21 cellular contexts compared by ENCODE assay signal in the genomic region with DNA sequence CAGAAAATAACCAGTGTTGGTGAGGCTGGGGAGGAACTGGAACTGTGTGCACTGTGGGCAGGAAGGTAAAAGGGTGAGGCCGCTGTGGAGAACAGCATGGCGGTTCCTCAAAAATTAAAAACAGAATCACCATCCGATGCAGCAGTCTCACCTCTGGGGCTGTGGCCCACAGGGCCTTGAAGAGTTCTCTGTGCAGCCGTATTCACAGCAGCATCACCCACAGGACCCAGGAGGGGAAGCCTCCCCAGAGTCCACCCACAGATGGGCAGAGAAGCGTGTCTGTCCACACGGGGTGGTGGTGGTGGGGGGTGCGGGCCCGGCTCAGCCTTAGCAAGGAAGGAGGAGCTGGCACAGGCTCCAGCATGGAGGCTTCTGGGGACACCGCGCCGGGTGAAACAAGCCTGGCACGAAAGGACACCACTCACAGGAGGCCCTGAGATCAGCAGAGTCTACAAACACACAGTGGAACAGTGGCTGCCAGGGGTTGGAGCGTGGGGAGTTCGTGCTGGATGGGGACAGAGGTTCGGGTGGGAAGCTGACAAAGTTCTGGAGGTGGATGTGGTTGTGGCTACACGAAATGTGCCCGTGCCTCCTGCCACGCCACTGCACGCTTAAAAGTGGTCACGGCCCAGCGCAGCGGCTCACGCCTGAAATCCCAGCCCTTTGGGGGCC. TPM values are rescaled to one million over a fixed set of nuclear protein-coding genes. Genes with fewer than 3 reads are reported as not detected.
DNase-seq lines count a peak whose midpoint lies in the region; ATAC-seq, FAIRE-seq and TF ChIP-seq lines count a peak whose summit lies in the region.
"Had no signal": no experiment of that assay in that cellular context is flagged by ENCODE, and none has a peak within 500 bp of the region (broad histone marks: within the 10 kb centered on the region; RNA-seq: fewer than 3 reads in every experiment).

No MANE protein-coding gene starts in this region.

- DNase-seq in heart left ventricle, result peak in 3 of 5 donors; percentile 20 to 57 (median 21)
- no peak for DNase-seq in right atrium auricular region (ENCODE audit: low spot score)
- no peak for DNase-seq in GM19239 (ENCODE audit: insufficient read length, low spot score)
- no peak for DNase-seq in NCI-H82 treated with DMSO at 0.1 percent for 48 hours (lab: John Stamatoyannopoulos, UW; ENCODE audit: unreplicated experiment)
- DNase-seq: activated CD4-positive, alpha-beta memory T cell treated with anti-CD3 and anti-CD28 coated beads for 36 hours; activated CD4-positive, CD25-positive, alpha-beta regulatory T cell; activated naive CD4-positive, alpha-beta T cell treated with anti-CD3 and anti-CD28 coated beads, Interleukin-2, amount 10 ng/mL, durations not matched to agents 7 days and 5 days; activated T-cell treated with anti-CD3 and anti-CD28 coated beads, Interleukin-2, amount 50 U/mL, for 1 hour; CD4-positive, alpha-beta memory T cell; effector CD8-positive, alpha-beta T cell; foreskin melanocyte; Karpas-422; NCI-H1092 treated with DMSO at 0.1 percent for 48 hours; NCI-H2029 treated with DMSO at 0.1 percent for 48 hours; T-helper 9 cell had no signal

- intact Hi-C loops in heart left ventricle (cut with DNase I), result loop anchor here in 9 of 10 donors (2.0 to 5.0 kb wide), 5 partner anchors 48 to 248 kb away; no protein-coding TSS in a partner anchor
- intact Hi-C loops in dendritic cell treated with granulocyte-macrophage colony-stimulating factor and Interleukin-4, amounts not matched to agents 40 ng/mL and 50 ng/mL, for 4 days (cut with micrococcal nuclease), result no loop called here

- H3K27me3 ChIP-seq in heart left ventricle (no peaks in the 10 kb centered on the region), right atrium auricular region (no peaks in the 10 kb centered on the region)
- H3K27me3 ChIP-seq: ascending aorta had no signal

- H3K36me3 ChIP-seq in heart left ventricle (no peaks in the 10 kb centered on the region), right atrium auricular region (no peaks in the 10 kb centered on the region)
- H3K36me3 ChIP-seq: ascending aorta had no signal

- peak overlapping the region; percentile 23 for H3K27ac Mint-ChIP-seq in dendritic cell treated with granulocyte-macrophage colony-stimulating factor and Interleukin-4, amounts not matched to agents 40 ng/mL and 50 ng/mL, for 4 days
- H3K27ac Mint-ChIP-seq in nephron, result peak overlapping the region; percentile 34 to 69 (median 64)
- H3K27ac Mint-ChIP-seq: activated CD4-positive, alpha-beta memory T cell treated with anti-CD3 and anti-CD28 coated beads for 36 hours; activated naive CD4-positive, alpha-beta T cell treated with anti-CD3 and anti-CD28 coated beads, Interleukin-2, amount 10 ng/mL, durations not matched to agents 7 days and 5 days had no signal

- no peaks in the 10 kb centered on the region for H3K27me3 Mint-ChIP-seq in dendritic cell treated with granulocyte-macrophage colony-stimulating factor and Interleukin-4, amounts not matched to agents 40 ng/mL and 50 ng/mL, for 4 days
- H3K27me3 Mint-ChIP-seq in nephron (ENCODE audit: low read depth), result peaks cover 3% of the 10 kb centered on the region
- H3K27me3 Mint-ChIP-seq: activated CD4-positive, alpha-beta memory T cell treated with anti-CD3 and anti-CD28 coated beads for 36 hours; activated naive CD4-positive, alpha-beta T cell treated with anti-CD3 and anti-CD28 coated beads, Interleukin-2, amount 10 ng/mL, durations not matched to agents 7 days and 5 days; CD4-positive, alpha-beta memory T cell had no signal

- H3K4me3 ChIP-seq in heart left ventricle (no peak overlapping the region), right atrium auricular region (no peak overlapping the region)
- H3K4me3 ChIP-seq: ascending aorta, psoas muscle had no signal

- H3K4me1 Mint-ChIP-seq in dendritic cell treated with granulocyte-macrophage colony-stimulating factor and Interleukin-4, amounts not matched to agents 40 ng/mL and 50 ng/mL, for 4 days (ENCODE audit: low read depth), result peaks cover 25% of the 10 kb centered on the region
- peaks cover 21% of the 10 kb centered on the region for H3K4me1 Mint-ChIP-seq in nephron

- H3K27ac ChIP-seq in heart left ventricle (no peak overlapping the region), right atrium auricular region (no peak overlapping the region)
- H3K27ac ChIP-seq: ascending aorta, psoas muscle had no signal

- peaks cover 0 to 15% (median 8%) of the 10 kb centered on the region in 12 donors for H3K4me1 ChIP-seq in heart left ventricle
- peaks cover 0 to 14% of the 10 kb centered on the region in 2 donors for H3K4me1 ChIP-seq in right atrium auricular region
- H3K4me1 ChIP-seq: psoas muscle had no signal

- no peaks in the 10 kb centered on the region for H3K9me3 Mint-ChIP-seq in dendritic cell treated with granulocyte-macrophage colony-stimulating factor and Interleukin-4, amounts not matched to agents 40 ng/mL and 50 ng/mL, for 4 days
- no peaks in the 10 kb centered on the region for H3K9me3 Mint-ChIP-seq in nephron
- H3K9me3 Mint-ChIP-seq: activated CD4-positive, alpha-beta memory T cell treated with anti-CD3 and anti-CD28 coated beads for 36 hours; activated naive CD4-positive, alpha-beta T cell treated with anti-CD3 and anti-CD28 coated beads, Interleukin-2, amount 10 ng/mL, durations not matched to agents 7 days and 5 days; CD4-positive, alpha-beta memory T cell had no signal

- no peak for TF ChIP-seq POLR2A in heart left ventricle (IDR thresholded peaks at IDR 0.05)

- H3K9me3 ChIP-seq in heart left ventricle (no peaks in the 10 kb centered on the region), right atrium auricular region (no peaks in the 10 kb centered on the region)
- H3K9me3 ChIP-seq: ascending aorta, psoas muscle had no signal

- WGBS in heart left ventricle, 4 donors, result 88 to 92% (median 91%) methylated on average over 23 of the region's 23 CpGs

- TF ChIP-seq CTCF in heart left ventricle (IDR thresholded peaks at IDR 0.05) (no peak), right atrium auricular region (IDR thresholded peaks at IDR 0.05) (no peak), nephron (IDR thresholded peaks at IDR 0.05; ENCODE audit: unreplicated experiment in 3 of 3) (no peak)

- ATAC-seq in heart left ventricle (no peak), HG03097 (IDR thresholded peaks at IDR 0.05; ENCODE audit: low FRiP score, unreplicated experiment) (no peak), HG02623 (IDR thresholded peaks at IDR 0.05; ENCODE audit: unreplicated experiment) (no peak)
- ATAC-seq: psoas muscle had no signal

- no peaks in the 10 kb centered on the region for H3K36me3 Mint-ChIP-seq in dendritic cell treated with granulocyte-macrophage colony-stimulating factor and Interleukin-4, amounts not matched to agents 40 ng/mL and 50 ng/mL, for 4 days (ENCODE audit: low read depth)
- no peaks in the 10 kb centered on the region for H3K36me3 Mint-ChIP-seq in nephron (ENCODE audit: low read depth)
- H3K36me3 Mint-ChIP-seq: activated CD4-positive, alpha-beta memory T cell treated with anti-CD3 and anti-CD28 coated beads for 36 hours; activated naive CD4-positive, alpha-beta T cell treated with anti-CD3 and anti-CD28 coated beads, Interleukin-2, amount 10 ng/mL, durations not matched to agents 7 days and 5 days; CD4-positive, alpha-beta memory T cell had no signal

- FAIRE-seq in GM19239 (lab: Jason Lieb, UNC), result no peak

- no peak overlapping the region for H3K4me3 Mint-ChIP-seq in dendritic cell treated with granulocyte-macrophage colony-stimulating factor and Interleukin-4, amounts not matched to agents 40 ng/mL and 50 ng/mL, for 4 days
- peak overlapping the region in 1 of 3 experiments; percentile 68 for H3K4me3 Mint-ChIP-seq in nephron
- H3K4me3 Mint-ChIP-seq: activated CD4-positive, alpha-beta memory T cell treated with anti-CD3 and anti-CD28 coated beads for 36 hours; activated naive CD4-positive, alpha-beta T cell treated with anti-CD3 and anti-CD28 coated beads, Interleukin-2, amount 10 ng/mL, durations not matched to agents 7 days and 5 days; CD4-positive, alpha-beta memory T cell had no signal

RNA-seq across cellular contexts. Expression of a gene that starts 11.5 kb away (rescaled TPM):
- total RNA-seq in heart left ventricle, result 1 to 10 TPM; 2.4 to 8.2 (median 3.8) TPM
- 1 to 10 TPM; 2.2 to 4.0 TPM for polyA plus RNA-seq in heart left ventricle
- total RNA-seq in right atrium auricular region, result 1 to 10 TPM; 2.2 to 3.8 TPM

RNA-seq across cellular contexts. Expression of a gene that starts 11.8 kb away (rescaled TPM):
- total RNA-seq in heart left ventricle, result 100 to 1,000 TPM in 3 of 9 donors, 10 to 100 TPM in 6; 47.1 to 124 (median 78.3) TPM
- polyA plus RNA-seq in heart left ventricle, result 10 to 100 TPM; 43.3 to 92.4 TPM
- total RNA-seq in right atrium auricular region, result 10 to 100 TPM; 38.8 to 47.2 TPM

RNA-seq across cellular contexts. Expression of a gene that starts 32.5 kb away (rescaled TPM):
- total RNA-seq in heart left ventricle (10 to 100 TPM; 17.2 to 26.5 (median 18.9) TPM), right atrium auricular region (10 to 100 TPM; 16.2 to 17.4 TPM)
- polyA plus RNA-seq in heart left ventricle, result 10 to 100 TPM; 14.7 to 18.6 TPM

Comparison
In these comparisons a context has a peak if more than half of its experiments do, and no peak if none do; other contexts are left out.
1. DNase-seq: peak in heart left ventricle (3 of 5); none in right atrium auricular region (single experiment), GM19239 (single experiment) and NCI-H82 treated with DMSO at 0.1 percent for 48 hours (single experiment).